ENCODE assay signal across 8 cellular contexts in genomic region chr12:117155278-117156060, GRCh38. TPM values are rescaled to one million over a fixed set of nuclear protein-coding genes. Genes with fewer than 3 reads are reported as not detected.
DNase-seq lines count a peak whose midpoint lies in the region; ATAC-seq and TF ChIP-seq lines count a peak whose summit lies in the region.

No MANE protein-coding gene starts in this region.

- no peaks in the 10 kb centered on the region for H3K9me3 Mint-ChIP-seq in CD8-positive, alpha-beta memory T cell
- no peaks in the 10 kb centered on the region for H3K9me3 Mint-ChIP-seq in activated naive CD8-positive, alpha-beta T cell treated with anti-CD3 and anti-CD28 coated beads, Interleukin-2, amount 10 ng/mL, durations not matched to agents 7 days and 5 days

- peaks cover 11 to 29% (median 17%) of the 10 kb centered on the region in 3 donors for H3K4me1 Mint-ChIP-seq in CD8-positive, alpha-beta memory T cell
- peaks cover 14% of the 10 kb centered on the region for H3K4me1 Mint-ChIP-seq in activated naive CD8-positive, alpha-beta T cell treated with anti-CD3 and anti-CD28 coated beads, Interleukin-2, amount 10 ng/mL, durations not matched to agents 7 days and 5 days

- no peak overlapping the region for H3K4me3 ChIP-seq in CD8-positive, alpha-beta memory T cell (ENCODE audit: low read length)

- H3K9me3 ChIP-seq in CD8-positive, alpha-beta memory T cell (ENCODE audit: low read length): no peaks in the 10 kb centered on the region

- CTCF ChIA-PET in CD8-positive, alpha-beta memory T cell (lab: Charles Lee): interaction anchor here (0.9 kb wide), 1 partner anchor 248 kb away, joined by 3 read pairs; no protein-coding TSS in a partner anchor

- peak; percentile 53 to 72 (median 64) for DNase-seq in CD8-positive, alpha-beta memory T cell
- peak; percentile 17 to 19 for DNase-seq in Kasumi-1 (lab: John Stamatoyannopoulos, UW)
- DNase-seq in activated naive CD8-positive, alpha-beta T cell treated with anti-CD3 and anti-CD28 coated beads, Interleukin-2, amount 10 ng/mL, durations not matched to agents 7 days and 5 days: peak; percentile 76
- peak; percentile 99 for DNase-seq in iPS DF 4.7 (ENCODE audit: extremely low read depth, low spot score)
- peak; percentile 36 to 50 for DNase-seq in stimulated activated CD4-positive, alpha-beta T cell treated with anti-CD3 and anti-CD28 coated beads, Interleukin-1b, Interleukin-23, amount 100 ng/mL, for 1 hour (ENCODE audit: low read depth in 2 of 2)
- DNase-seq in inferior parietal cortex (ENCODE audit: extremely low spot score): no peak

- POLR2A ChIA-PET in CD8-positive, alpha-beta memory T cell (lab: Charles Lee): no interaction called here
- POLR2A ChIA-PET in activated naive CD8-positive, alpha-beta T cell treated with anti-CD3 and anti-CD28 coated beads, Interleukin-2, amount 10 ng/mL, durations not matched to agents 7 days and 5 days (lab: Charles Lee): no interaction called here

- ATAC-seq in GM21360 (IDR thresholded peaks at IDR 0.05; ENCODE audit: unreplicated experiment) (peak; percentile 75), SK-N-SH treated with all-trans-retinoic acid at 6 μM for 48 hours (peak; percentile 78)
- ATAC-seq in activated naive CD8-positive, alpha-beta T cell treated with anti-CD3 and anti-CD28 coated beads, Interleukin-2, amount 10 ng/mL, durations not matched to agents 7 days and 5 days (ENCODE audit: low read depth): peak; percentile 76

- H3K36me3 ChIP-seq in CD8-positive, alpha-beta memory T cell (ENCODE audit: insufficient read depth, low read length): peaks cover 68% of the 10 kb centered on the region

- peak overlapping the region in 2 of 8 donors; percentile 17 to 82 for H3K27ac Mint-ChIP-seq in CD8-positive, alpha-beta memory T cell
- no peak overlapping the region for H3K27ac Mint-ChIP-seq in activated naive CD8-positive, alpha-beta T cell treated with anti-CD3 and anti-CD28 coated beads, Interleukin-2, amount 10 ng/mL, durations not matched to agents 7 days and 5 days

- no peaks in the 10 kb centered on the region for H3K27me3 ChIP-seq in CD8-positive, alpha-beta memory T cell (ENCODE audit: insufficient read depth, low read length, poor library complexity, severe bottlenecking)

- H3K36me3 Mint-ChIP-seq in CD8-positive, alpha-beta memory T cell: peaks cover 16 to 96% (median 27%) of the 10 kb centered on the region in 3 donors
- peaks cover 20% of the 10 kb centered on the region for H3K36me3 Mint-ChIP-seq in activated naive CD8-positive, alpha-beta T cell treated with anti-CD3 and anti-CD28 coated beads, Interleukin-2, amount 10 ng/mL, durations not matched to agents 7 days and 5 days

- no peak overlapping the region for H3K27ac ChIP-seq in CD8-positive, alpha-beta memory T cell (ENCODE audit: low read depth, low read length)

- H3K4me1 ChIP-seq in CD8-positive, alpha-beta memory T cell (ENCODE audit: insufficient read depth, low read length): no peaks in the 10 kb centered on the region

- H3K4me3 Mint-ChIP-seq in CD8-positive, alpha-beta memory T cell: no peak overlapping the region
- no peak overlapping the region for H3K4me3 Mint-ChIP-seq in activated naive CD8-positive, alpha-beta T cell treated with anti-CD3 and anti-CD28 coated beads, Interleukin-2, amount 10 ng/mL, durations not matched to agents 7 days and 5 days

- H3K27me3 Mint-ChIP-seq in CD8-positive, alpha-beta memory T cell: no peaks in the 10 kb centered on the region
- no peaks in the 10 kb centered on the region for H3K27me3 Mint-ChIP-seq in activated naive CD8-positive, alpha-beta T cell treated with anti-CD3 and anti-CD28 coated beads, Interleukin-2, amount 10 ng/mL, durations not matched to agents 7 days and 5 days

TF ChIP-seq in SK-N-SH treated with all-trans-retinoic acid at 6 μM for 48 hours, 23 proteins besides CTCF, POLR2A, EP300 and RAD21:
- TF ChIP-seq PATZ1 (CRISPR knock-in tag; IDR thresholded peaks at IDR 0.05; ENCODE audit: borderline replicate concordance) (no peak), ARNTL (CRISPR knock-in tag; IDR thresholded peaks at IDR 0.05; ENCODE audit: borderline replicate concordance, low read depth) (no peak), GLIS3 (CRISPR knock-in tag; IDR thresholded peaks at IDR 0.05) (no peak), ZC3H10 (CRISPR knock-in tag; IDR thresholded peaks at IDR 0.05) (no peak)

RNA-seq across cellular contexts. Expression of gene FBXO21, which starts 34.8 kb away (rescaled TPM):
- 10 to 100 TPM; 27.3 to 34.6 TPM for total RNA-seq in CD8-positive, alpha-beta memory T cell
- polyA plus RNA-seq in CD8-positive, alpha-beta memory T cell: 48.6 TPM
- total RNA-seq in activated naive CD8-positive, alpha-beta T cell treated with anti-CD3 and anti-CD28 coated beads, Interleukin-2, amount 10 ng/mL, durations not matched to agents 7 days and 5 days: 10 to 100 TPM; 27.4 to 36.2 TPM

RNA-seq across cellular contexts. Expression of gene TESC, which starts 56.3 kb away (rescaled TPM):
- 10 to 100 TPM; 32.3 to 32.6 TPM for total RNA-seq in CD8-positive, alpha-beta memory T cell
- 22.8 TPM for polyA plus RNA-seq in CD8-positive, alpha-beta memory T cell
- total RNA-seq in activated naive CD8-positive, alpha-beta T cell treated with anti-CD3 and anti-CD28 coated beads, Interleukin-2, amount 10 ng/mL, durations not matched to agents 7 days and 5 days: 10 to 100 TPM; 47.0 to 57.2 TPM
